9 cellular contexts compared by ENCODE assay signal in genomic region chr4:108931926-108932325, GRCh38.
"Had no signal": no experiment of that assay in that cellular context is flagged by ENCODE, and none has a peak within 500 bp of the region (broad histone marks: within the 10 kb centered on the region; RNA-seq: fewer than 3 reads in every experiment).

No MANE protein-coding gene starts in this region.

- H3K4me3 ChIP-seq: GM23248, HAP-1 had no signal

- H3K9me3 ChIP-seq: HAP-1 had no signal

- ATAC-seq: HCT116 had no signal

- H3K4me2 ChIP-seq: KMS-11 had no signal

- H3K36me3 ChIP-seq: HAP-1 had no signal

- H3K9ac ChIP-seq: GM23248, KMS-11 had no signal

- H3K4me1 ChIP-seq: HAP-1 had no signal

- H2AFZ ChIP-seq: GM23248 had no signal

- H3K27ac ChIP-seq: GM23248, KMS-11 had no signal

- FAIRE-seq: HTR-8/SVneo had no signal

- DNase-seq: GM23248, GOT3, H7, HFFc6, IMR-90 had no signal
